In genomic region chr4:137125011-137125410, GRCh38 we compare ENCODE assay signal across 8 cellular contexts.
DNase-seq lines count a peak whose midpoint lies in the region; ATAC-seq, FAIRE-seq and TF ChIP-seq lines count a peak whose summit lies in the region.

No MANE protein-coding gene starts in this region.

- no peaks in the 10 kb centered on the region for H3K27me3 Mint-ChIP-seq in activated T-cell treated with anti-CD3 and anti-CD28 coated beads, Interleukin-2, amount 50 U/mL, for 4 hours (ENCODE audit: low read depth)

- no peak for FAIRE-seq in RCC 7860 (lab: Jason Lieb, UNC)

- DNase-seq in GM03348 (ENCODE audit: low spot score) (peak; percentile 38), RCC 7860 (ENCODE audit: low spot score) (peak; percentile 9), fibroblast of the aortic adventitia (ENCODE audit: low read depth) (peak; percentile 23), skeletal muscle cell (ENCODE audit: low read depth) (peak; percentile 8)
- DNase-seq in activated T-cell treated with anti-CD3 and anti-CD28 coated beads, Interleukin-2, amount 50 U/mL, for 4 hours: no peak

- no peak for ATAC-seq in GM21723 (IDR thresholded peaks at IDR 0.05; ENCODE audit: unreplicated experiment)
- ATAC-seq in GM18519 (IDR thresholded peaks at IDR 0.05; ENCODE audit: low FRiP score, unreplicated experiment): no peak
- no peak for ATAC-seq in activated T-cell treated with anti-CD3 and anti-CD28 coated beads, Interleukin-2, amount 50 U/mL, for 4 hours
- no peak for ATAC-seq in HG02623 (IDR thresholded peaks at IDR 0.05; ENCODE audit: unreplicated experiment)

- H3K36me3 Mint-ChIP-seq in activated T-cell treated with anti-CD3 and anti-CD28 coated beads, Interleukin-2, amount 50 U/mL, for 4 hours (ENCODE audit: insufficient read depth): no peaks in the 10 kb centered on the region

- TF ChIP-seq CTCF in fibroblast of the aortic adventitia (IDR thresholded peaks at IDR 0.05; ENCODE audit: insufficient read depth, low read length): no peak

- H3K9me3 Mint-ChIP-seq in activated T-cell treated with anti-CD3 and anti-CD28 coated beads, Interleukin-2, amount 50 U/mL, for 4 hours: peaks cover 6% of the 10 kb centered on the region

- no peaks in the 10 kb centered on the region for H3K4me1 Mint-ChIP-seq in activated T-cell treated with anti-CD3 and anti-CD28 coated beads, Interleukin-2, amount 50 U/mL, for 4 hours (ENCODE audit: low read depth)

- peak overlapping the region; percentile 37 for H3K4me3 ChIP-seq in fibroblast of the aortic adventitia (ENCODE audit: low read depth, low read length)
- peak overlapping the region; percentile 39 for H3K4me3 ChIP-seq in skeletal muscle cell (ENCODE audit: low read depth, low read length)

- H3K4me3 Mint-ChIP-seq in activated T-cell treated with anti-CD3 and anti-CD28 coated beads, Interleukin-2, amount 50 U/mL, for 4 hours: no peak overlapping the region
